ENCODE assay signal across 1 cellular context in the genomic region with DNA sequence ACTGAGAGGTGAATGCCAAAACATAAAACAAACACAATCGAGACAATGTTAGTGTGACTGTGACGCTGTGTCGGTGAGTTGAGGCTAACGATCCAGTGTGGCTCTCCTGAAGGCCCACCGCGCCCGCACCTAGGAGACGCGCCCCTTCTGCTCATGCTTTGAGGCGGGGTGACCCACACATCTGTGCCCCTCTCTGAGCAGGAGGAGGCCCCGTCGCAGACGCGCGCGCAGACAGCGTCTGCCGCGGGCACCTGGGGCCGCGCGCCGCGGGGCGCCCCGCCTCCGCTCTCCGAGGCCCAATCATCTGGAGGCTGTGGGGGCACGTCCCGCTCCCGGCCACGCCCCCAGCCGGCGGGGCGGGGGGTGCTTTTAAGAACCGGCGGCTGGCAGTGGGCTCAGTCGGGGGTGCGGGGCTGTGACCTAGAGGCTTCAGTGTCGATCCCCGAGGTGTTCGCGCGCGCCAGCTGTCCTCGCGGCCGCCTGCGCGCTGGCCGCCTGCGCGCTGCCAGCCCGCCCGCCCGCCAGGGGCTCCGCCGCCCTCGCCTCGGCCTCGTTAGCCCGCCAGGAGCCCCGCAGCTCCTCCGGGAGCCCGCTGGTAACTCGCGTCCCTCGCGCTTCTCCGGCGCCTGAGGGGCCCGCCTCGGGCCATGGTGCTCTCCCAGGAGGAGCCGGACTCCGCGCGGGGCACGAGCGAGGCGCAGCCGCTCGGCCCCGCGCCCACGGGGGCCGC.
TF ChIP-seq lines count a peak whose summit lies in the region.

TSS of gene SLC16A10 (plus strand) at position 398 of the 730 bp plus-strand sequence. CDS start at position 648, 250 bp downstream.

TF ChIP-seq in HepG2, 621 proteins besides CTCF, POLR2A, EP300 and RAD21 (continued from another document and continues in another):
- TF ChIP-seq, protein P1, sequence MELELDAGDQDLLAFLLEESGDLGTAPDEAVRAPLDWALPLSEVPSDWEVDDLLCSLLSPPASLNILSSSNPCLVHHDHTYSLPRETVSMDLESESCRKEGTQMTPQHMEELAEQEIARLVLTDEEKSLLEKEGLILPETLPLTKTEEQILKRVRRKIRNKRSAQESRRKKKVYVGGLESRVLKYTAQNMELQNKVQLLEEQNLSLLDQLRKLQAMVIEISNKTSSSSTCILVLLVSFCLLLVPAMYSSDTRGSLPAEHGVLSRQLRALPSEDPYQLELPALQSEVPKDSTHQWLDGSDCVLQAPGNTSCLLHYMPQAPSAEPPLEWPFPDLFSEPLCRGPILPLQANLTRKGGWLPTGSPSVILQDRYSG (CRISPR knock-in tag; IDR thresholded peaks at IDR 0.05): no peak
- TF ChIP-seq ZBTB10 (CRISPR knock-in tag; IDR thresholded peaks at IDR 0.05; ENCODE audit: borderline replicate concordance): peak; percentile 45; the same call in 1 of the 2 replicates
- TF ChIP-seq ZNF317 (CRISPR knock-in tag; IDR thresholded peaks at IDR 0.05): no peak
- peak; percentile 73 for TF ChIP-seq ZSCAN21 (CRISPR knock-in tag; IDR thresholded peaks at IDR 0.05; ENCODE audit: borderline replicate concordance)
- no peak for TF ChIP-seq ZNF652 (CRISPR knock-in tag; IDR thresholded peaks at IDR 0.05; ENCODE audit: borderline replicate concordance, low read depth)
- TF ChIP-seq PBX2 (CRISPR knock-in tag; IDR thresholded peaks at IDR 0.05): no peak
- no peak for TF ChIP-seq SMAD3 (CRISPR knock-in tag; IDR thresholded peaks at IDR 0.05)
- no peak for TF ChIP-seq ZNF639 (CRISPR knock-in tag; conservative IDR thresholded peaks at IDR 0.05)
- no peak for TF ChIP-seq TBL1XR1 (IDR thresholded peaks at IDR 0.05; ENCODE audit: borderline replicate concordance, low read length, partially characterized antibody)
- TF ChIP-seq HOMEZ (CRISPR knock-in tag; IDR thresholded peaks at IDR 0.05; ENCODE audit: low read depth): no peak
- no peak for TF ChIP-seq ZBTB20 (CRISPR knock-in tag; IDR thresholded peaks at IDR 0.05; ENCODE audit: borderline replicate concordance, low read depth)
- no peak for TF ChIP-seq KDM3A (CRISPR knock-in tag; IDR thresholded peaks at IDR 0.05; ENCODE audit: low read depth)
- TF ChIP-seq ZNF513 (CRISPR knock-in tag; conservative IDR thresholded peaks at IDR 0.05): no peak
- TF ChIP-seq ZNF782 (CRISPR knock-in tag; IDR thresholded peaks at IDR 0.05; ENCODE audit: borderline replicate concordance): no peak
- no peak for TF ChIP-seq TGIF2 (CRISPR knock-in tag; IDR thresholded peaks at IDR 0.05)
- TF ChIP-seq PHF21A (CRISPR knock-in tag; IDR thresholded peaks at IDR 0.05): no peak
- no peak for TF ChIP-seq ZNF878 (CRISPR knock-in tag; IDR thresholded peaks at IDR 0.05)
- TF ChIP-seq, protein P2, sequence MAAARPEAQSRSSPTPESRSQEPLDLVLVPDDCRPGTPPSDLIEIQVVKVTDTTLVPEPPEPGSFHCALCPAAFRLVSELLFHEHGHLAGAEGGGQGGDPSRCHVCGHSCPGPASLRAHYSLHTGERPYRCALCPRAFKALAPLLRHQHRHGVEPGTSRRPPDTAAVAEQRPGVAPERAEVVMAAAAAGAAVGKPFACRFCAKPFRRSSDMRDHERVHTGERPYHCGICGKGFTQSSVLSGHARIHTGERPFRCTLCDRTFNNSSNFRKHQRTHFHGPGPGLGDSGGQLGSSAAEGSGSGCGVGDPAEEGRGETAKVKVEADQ (CRISPR knock-in tag; IDR thresholded peaks at IDR 0.05; ENCODE audit: borderline replicate concordance): no peak
- TF ChIP-seq MIER2 (CRISPR knock-in tag; IDR thresholded peaks at IDR 0.05): no peak
- TF ChIP-seq ZFP37 (CRISPR knock-in tag; IDR thresholded peaks at IDR 0.05; ENCODE audit: borderline replicate concordance): no peak
- TF ChIP-seq HOXA3 (CRISPR knock-in tag; IDR thresholded peaks at IDR 0.05): no peak; the same call in 1 of the 2 replicates
- no peak for TF ChIP-seq TCF7 (IDR thresholded peaks at IDR 0.05; ENCODE audit: low read depth)
- peak; percentile 28; the same call in 1 of the 2 replicates for TF ChIP-seq HDAC1 (CRISPR knock-in tag; IDR thresholded peaks at IDR 0.05)
- TF ChIP-seq ZNF720 (CRISPR knock-in tag; IDR thresholded peaks at IDR 0.05): no peak
- TF ChIP-seq AKAP8 (CRISPR knock-in tag; IDR thresholded peaks at IDR 0.05): no peak
- no peak for TF ChIP-seq ZNF329 (CRISPR knock-in tag; IDR thresholded peaks at IDR 0.05; ENCODE audit: low read depth)
- TF ChIP-seq POGK (CRISPR knock-in tag; conservative IDR thresholded peaks at IDR 0.05): peak; percentile 47; the same call in 1 of the 2 replicates
- no peak for TF ChIP-seq ZNF441 (CRISPR knock-in tag; IDR thresholded peaks at IDR 0.05; ENCODE audit: borderline replicate concordance)
- TF ChIP-seq ETV5 (CRISPR knock-in tag; IDR thresholded peaks at IDR 0.05; ENCODE audit: borderline replicate concordance): no peak
- no peak for TF ChIP-seq ZNF264 (CRISPR knock-in tag; IDR thresholded peaks at IDR 0.05)
- peak; percentile 77 for TF ChIP-seq ZNF687 (CRISPR knock-in tag; IDR thresholded peaks at IDR 0.05)
- TF ChIP-seq ZNF605 (CRISPR knock-in tag; IDR thresholded peaks at IDR 0.05): no peak
- no peak for TF ChIP-seq SRF (IDR thresholded peaks at IDR 0.05; ENCODE audit: low read depth, low read length)
- no peak for TF ChIP-seq ZNF224 (CRISPR knock-in tag; IDR thresholded peaks at IDR 0.05)
- no peak for TF ChIP-seq PAX8 (CRISPR knock-in tag; IDR thresholded peaks at IDR 0.05; ENCODE audit: borderline replicate concordance)
- no peak for TF ChIP-seq RXRB (CRISPR knock-in tag; IDR thresholded peaks at IDR 0.05; ENCODE audit: borderline replicate concordance)
- TF ChIP-seq ZNF549 (CRISPR knock-in tag; IDR thresholded peaks at IDR 0.05): no peak
- no peak for TF ChIP-seq MTA3 (CRISPR knock-in tag; IDR thresholded peaks at IDR 0.05)
- no peak for TF ChIP-seq FOXO1 (CRISPR knock-in tag; IDR thresholded peaks at IDR 0.05)
- TF ChIP-seq ZNF772 (CRISPR knock-in tag; IDR thresholded peaks at IDR 0.05): peak; percentile 22; the same call in 1 of the 2 replicates
